ENCODE assay signal across 1 cellular context in the genomic region with DNA sequence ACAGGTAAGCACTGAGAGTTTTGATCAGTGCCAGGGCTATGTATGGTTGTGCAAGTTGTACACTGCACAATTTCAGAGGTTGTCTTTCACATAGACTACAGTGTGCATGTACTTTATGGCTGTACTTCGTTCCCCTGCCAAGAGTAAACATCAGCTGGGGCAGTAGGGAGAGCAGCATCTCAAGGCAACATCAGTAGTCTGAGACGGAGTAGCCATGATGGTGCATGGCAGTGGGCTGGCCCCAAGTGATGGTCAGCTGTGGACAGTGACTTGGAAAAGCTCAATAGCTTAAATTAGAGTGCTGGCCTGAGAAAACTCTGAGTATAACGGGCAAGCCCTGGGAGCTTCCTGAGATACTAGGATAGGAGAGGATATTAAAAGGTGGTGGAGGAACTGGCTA.
TF ChIP-seq lines count a peak whose summit lies in the region.

No MANE protein-coding gene starts in this region.

TF ChIP-seq in K562, 482 proteins besides CTCF, POLR2A, EP300 and RAD21:
- TF ChIP-seq ZNF124 (CRISPR knock-in tag; IDR thresholded peaks at IDR 0.05) (no peak), BHLHE40 (IDR thresholded peaks at IDR 0.05; ENCODE audit: low read length) (no peak), SMAD2 (IDR thresholded peaks at IDR 0.05; ENCODE audit: low read depth, low read length) (no peak), ZBED1 (IDR thresholded peaks at IDR 0.05) (no peak), CHD1 (IDR thresholded peaks at IDR 0.05; ENCODE audit: low read length) (no peak), KAT2B (IDR thresholded peaks at IDR 0.05; ENCODE audit: low read depth, low read length) (no peak), NEUROD1 (IDR thresholded peaks at IDR 0.05; ENCODE audit: borderline replicate concordance, low read depth, low read length, partially characterized antibody) (no peak), ZNF121 (CRISPR knock-in tag; conservative IDR thresholded peaks at IDR 0.05) (no peak), XRCC5 (IDR thresholded peaks at IDR 0.05; ENCODE audit: low read depth, low read length) (no peak)
- TF ChIP-seq, protein P1, sequence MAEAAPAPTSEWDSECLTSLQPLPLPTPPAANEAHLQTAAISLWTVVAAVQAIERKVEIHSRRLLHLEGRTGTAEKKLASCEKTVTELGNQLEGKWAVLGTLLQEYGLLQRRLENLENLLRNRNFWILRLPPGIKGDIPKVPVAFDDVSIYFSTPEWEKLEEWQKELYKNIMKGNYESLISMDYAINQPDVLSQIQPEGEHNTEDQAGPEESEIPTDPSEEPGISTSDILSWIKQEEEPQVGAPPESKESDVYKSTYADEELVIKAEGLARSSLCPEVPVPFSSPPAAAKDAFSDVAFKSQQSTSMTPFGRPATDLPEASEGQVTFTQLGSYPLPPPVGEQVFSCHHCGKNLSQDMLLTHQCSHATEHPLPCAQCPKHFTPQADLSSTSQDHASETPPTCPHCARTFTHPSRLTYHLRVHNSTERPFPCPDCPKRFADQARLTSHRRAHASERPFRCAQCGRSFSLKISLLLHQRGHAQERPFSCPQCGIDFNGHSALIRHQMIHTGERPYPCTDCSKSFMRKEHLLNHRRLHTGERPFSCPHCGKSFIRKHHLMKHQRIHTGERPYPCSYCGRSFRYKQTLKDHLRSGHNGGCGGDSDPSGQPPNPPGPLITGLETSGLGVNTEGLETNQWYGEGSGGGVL (CRISPR knock-in tag; IDR thresholded peaks at IDR 0.05) = no peak
- TF ChIP-seq, protein P2, sequence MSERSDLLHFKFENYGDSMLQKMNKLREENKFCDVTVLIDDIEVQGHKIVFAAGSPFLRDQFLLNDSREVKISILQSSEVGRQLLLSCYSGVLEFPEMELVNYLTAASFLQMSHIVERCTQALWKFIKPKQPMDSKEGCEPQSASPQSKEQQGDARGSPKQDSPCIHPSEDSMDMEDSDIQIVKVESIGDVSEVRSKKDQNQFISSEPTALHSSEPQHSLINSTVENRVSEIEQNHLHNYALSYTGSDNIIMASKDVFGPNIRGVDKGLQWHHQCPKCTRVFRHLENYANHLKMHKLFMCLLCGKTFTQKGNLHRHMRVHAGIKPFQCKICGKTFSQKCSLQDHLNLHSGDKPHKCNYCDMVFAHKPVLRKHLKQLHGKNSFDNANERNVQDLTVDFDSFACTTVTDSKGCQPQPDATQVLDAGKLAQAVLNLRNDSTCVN (CRISPR knock-in tag; IDR thresholded peaks at IDR 0.05) = no peak
- TF ChIP-seq, protein P3, sequence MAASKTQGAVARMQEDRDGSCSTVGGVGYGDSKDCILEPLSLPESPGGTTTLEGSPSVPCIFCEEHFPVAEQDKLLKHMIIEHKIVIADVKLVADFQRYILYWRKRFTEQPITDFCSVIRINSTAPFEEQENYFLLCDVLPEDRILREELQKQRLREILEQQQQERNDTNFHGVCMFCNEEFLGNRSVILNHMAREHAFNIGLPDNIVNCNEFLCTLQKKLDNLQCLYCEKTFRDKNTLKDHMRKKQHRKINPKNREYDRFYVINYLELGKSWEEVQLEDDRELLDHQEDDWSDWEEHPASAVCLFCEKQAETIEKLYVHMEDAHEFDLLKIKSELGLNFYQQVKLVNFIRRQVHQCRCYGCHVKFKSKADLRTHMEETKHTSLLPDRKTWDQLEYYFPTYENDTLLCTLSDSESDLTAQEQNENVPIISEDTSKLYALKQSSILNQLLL (CRISPR knock-in tag; IDR thresholded peaks at IDR 0.05; ENCODE audit: borderline replicate concordance) = no peak
- TF ChIP-seq, protein P4, sequence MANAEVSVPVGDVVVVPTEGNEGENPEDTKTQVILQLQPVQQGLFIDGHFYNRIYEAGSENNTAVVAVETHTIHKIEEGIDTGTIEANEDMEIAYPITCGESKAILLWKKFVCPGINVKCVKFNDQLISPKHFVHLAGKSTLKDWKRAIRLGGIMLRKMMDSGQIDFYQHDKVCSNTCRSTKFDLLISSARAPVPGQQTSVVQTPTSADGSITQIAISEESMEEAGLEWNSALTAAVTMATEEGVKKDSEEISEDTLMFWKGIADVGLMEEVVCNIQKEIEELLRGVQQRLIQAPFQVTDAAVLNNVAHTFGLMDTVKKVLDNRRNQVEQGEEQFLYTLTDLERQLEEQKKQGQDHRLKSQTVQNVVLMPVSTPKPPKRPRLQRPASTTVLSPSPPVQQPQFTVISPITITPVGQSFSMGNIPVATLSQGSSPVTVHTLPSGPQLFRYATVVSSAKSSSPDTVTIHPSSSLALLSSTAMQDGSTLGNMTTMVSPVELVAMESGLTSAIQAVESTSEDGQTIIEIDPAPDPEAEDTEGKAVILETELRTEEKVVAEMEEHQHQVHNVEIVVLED (CRISPR knock-in tag; IDR thresholded peaks at IDR 0.05) = no peak
